Comparison of ENCODE assay signal across 35 cellular contexts in the genomic region with DNA sequence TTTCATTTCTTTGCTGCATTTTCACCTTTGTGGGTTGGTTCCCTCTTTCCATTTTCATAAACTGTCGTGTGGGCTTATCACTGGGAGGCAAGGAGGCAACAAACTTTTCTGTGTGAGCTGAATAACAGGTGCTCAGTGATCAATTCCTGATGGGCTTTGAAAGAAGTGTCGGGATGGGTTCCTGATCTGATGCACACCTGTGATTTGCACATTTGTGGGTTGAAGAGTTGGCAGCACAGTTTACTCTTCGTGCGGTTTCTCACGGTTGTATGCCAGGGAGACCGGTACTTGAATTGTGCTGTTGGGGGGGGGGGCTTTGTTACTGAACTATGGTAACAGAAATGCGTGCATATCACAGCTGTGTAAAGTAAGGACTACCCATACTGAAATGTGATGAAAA. TPM values are rescaled to one million over a fixed set of nuclear protein-coding genes. Genes with fewer than 3 reads are reported as not detected.
"Had no signal": no experiment of that assay in that cellular context is flagged by ENCODE, and none has a peak within 500 bp of the region (broad histone marks: within the 10 kb centered on the region; RNA-seq: fewer than 3 reads in every experiment).

No MANE protein-coding gene starts in this region.

- H3K4me3 ChIP-seq: MG63 had no signal

- DNase-seq: Karpas-422, Kasumi-1, MG63, MM.1S, MV-4-11, NCI-H1048, NCI-H1092, NCI-H1092 treated with DMSO at 0.1 percent for 48 hours, NCI-H1105, NCI-H1105 treated with DMSO at 0.1 percent for 48 hours, NCI-H1417, NCI-H1417 treated with DMSO at 0.1 percent for 48 hours, NCI-H1436 treated with DMSO at 0.1 percent for 48 hours, NCI-H146, NCI-H1694, NCI-H1694 treated with DMSO at 0.1 percent for 48 hours, NCI-H187, NCI-H187 treated with DMSO at 0.1 percent for 48 hours, NCI-H1930, NCI-H2029, NCI-H2029 treated with DMSO at 0.1 percent for 48 hours, NCI-H2081, NCI-H2081 treated with DMSO at 0.1 percent for 48 hours, NCI-H2107, NCI-H2171, NCI-H2171 treated with DMSO at 0.1 percent for 48 hours, NCI-H2227 treated with DMSO at 0.1 percent for 48 hours, NCI-H226, NCI-H345, NCI-H446, NCI-H446 treated with DMSO at 0.1 percent for 48 hours, NCI-H510A, NCI-H510A treated with DMSO at 0.1 percent for 48 hours, NCI-H524 had no signal

RNA-seq across cellular contexts. Expression of a gene that starts 16.0 kb away (rescaled TPM):
- total RNA-seq: M059J had no signal
